In genomic region chr3:64083588-64083974, GRCh38 we compare ENCODE assay signal across 1 cellular context.
TF ChIP-seq lines count a peak whose summit lies in the region.

No MANE protein-coding gene starts in this region.

TF ChIP-seq in GM23338, 12 proteins besides CTCF, POLR2A, EP300 and RAD21:
- TF ChIP-seq ZNF462 (CRISPR knock-in tag; IDR thresholded peaks at IDR 0.05) (peak; percentile 41; the same call in 1 of the 2 replicates), REST (IDR thresholded peaks at IDR 0.05; ENCODE audit: unreplicated experiment) (no peak), EZH2 (IDR thresholded peaks at IDR 0.05; ENCODE audit: low read depth, unreplicated experiment) (no peak), ZNF331 (CRISPR knock-in tag; IDR thresholded peaks at IDR 0.05; ENCODE audit: low read depth) (no peak)
